Comparison of ENCODE assay signal across 1 cellular context in the genomic region with DNA sequence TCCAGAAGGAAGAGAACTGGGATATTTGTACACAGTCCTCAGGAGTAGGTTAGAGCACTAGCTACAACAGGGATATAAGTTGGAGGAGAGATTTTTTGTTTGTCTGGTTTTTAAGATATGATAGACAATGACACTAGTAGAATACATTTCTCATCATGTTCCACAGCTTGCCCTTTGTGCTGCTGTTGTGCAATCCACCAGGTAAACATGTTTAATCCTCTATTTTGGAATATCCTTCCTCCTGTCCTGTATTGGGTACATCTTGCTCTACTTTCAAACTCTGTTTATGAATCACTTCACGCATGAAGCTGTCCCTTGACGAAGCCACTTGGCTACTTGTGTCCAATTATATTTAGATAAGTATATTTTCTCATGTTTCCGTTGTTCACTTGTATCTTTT.
TF ChIP-seq lines count a peak whose summit lies in the region.

No MANE protein-coding gene starts in this region.

TF ChIP-seq in IMR-90, 13 proteins besides CTCF, POLR2A, EP300 and RAD21:
- TF ChIP-seq CEBPB (IDR thresholded peaks at IDR 0.05; ENCODE audit: low read depth, low read length), result peak; percentile 54
- no peak for TF ChIP-seq RFX5 (IDR thresholded peaks at IDR 0.05; ENCODE audit: low read depth, low read length)
